1 cellular context compared by ENCODE assay signal in the genomic region with DNA sequence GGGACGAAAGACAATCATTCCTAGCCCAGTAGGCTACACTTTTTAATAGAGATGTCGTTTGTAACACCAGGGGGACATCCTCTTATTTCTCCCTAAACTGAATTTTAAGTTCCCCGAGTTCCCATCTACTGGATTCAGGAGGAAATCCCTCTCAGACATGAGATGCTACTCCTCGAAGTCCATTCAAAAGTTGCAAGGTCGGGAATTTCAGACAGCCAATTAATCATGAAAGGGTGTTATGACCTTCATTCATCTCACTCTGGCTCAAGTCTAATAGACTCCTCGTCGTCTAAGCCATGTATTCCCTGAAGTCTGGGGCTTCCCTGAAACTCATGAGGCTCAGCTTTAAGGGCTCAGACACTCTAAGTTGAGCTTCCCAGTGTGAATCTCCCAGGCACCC.
A peak's percentile ranks its signal among the peaks of the same experiment; 100 is the strongest.
TF ChIP-seq lines count a peak whose summit lies in the region.

No MANE protein-coding gene starts in this region.

TF ChIP-seq in A549, 52 proteins besides CTCF, POLR2A, EP300 and RAD21:
- TF ChIP-seq, protein P1, sequence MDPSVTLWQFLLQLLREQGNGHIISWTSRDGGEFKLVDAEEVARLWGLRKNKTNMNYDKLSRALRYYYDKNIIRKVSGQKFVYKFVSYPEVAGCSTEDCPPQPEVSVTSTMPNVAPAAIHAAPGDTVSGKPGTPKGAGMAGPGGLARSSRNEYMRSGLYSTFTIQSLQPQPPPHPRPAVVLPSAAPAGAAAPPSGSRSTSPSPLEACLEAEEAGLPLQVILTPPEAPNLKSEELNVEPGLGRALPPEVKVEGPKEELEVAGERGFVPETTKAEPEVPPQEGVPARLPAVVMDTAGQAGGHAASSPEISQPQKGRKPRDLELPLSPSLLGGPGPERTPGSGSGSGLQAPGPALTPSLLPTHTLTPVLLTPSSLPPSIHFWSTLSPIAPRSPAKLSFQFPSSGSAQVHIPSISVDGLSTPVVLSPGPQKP (IDR thresholded peaks at IDR 0.05; ENCODE audit: low read depth, low read length): no peak
- TF ChIP-seq MAFK (IDR thresholded peaks at IDR 0.05; ENCODE audit: partially characterized antibody) (peak; percentile 60), CHD4 (IDR thresholded peaks at IDR 0.05; ENCODE audit: borderline replicate concordance) (no peak), HDAC2 (IDR thresholded peaks at IDR 0.05) (no peak), CBX8 (IDR thresholded peaks at IDR 0.05) (no peak)
